ENCODE assay signal across 9 cellular contexts in the genomic region with DNA sequence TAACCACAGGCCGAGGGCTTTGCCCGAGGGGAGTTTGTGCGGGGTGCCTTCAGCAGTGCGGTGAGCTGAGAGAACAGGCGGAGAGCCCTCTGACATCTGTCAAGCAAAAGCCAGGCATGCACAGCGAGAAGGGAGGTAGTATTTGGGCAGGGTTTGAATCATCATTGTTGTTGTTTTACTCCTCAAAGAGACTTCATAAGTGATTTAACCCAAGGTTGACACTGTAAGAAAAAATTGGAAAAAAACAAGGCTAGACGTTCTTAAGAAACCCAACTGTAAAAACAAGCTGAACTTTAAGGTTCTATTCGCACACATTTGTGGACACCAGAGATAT. TPM values are rescaled to one million over a fixed set of nuclear protein-coding genes. Genes with fewer than 3 reads are reported as not detected.
DNase-seq lines count a peak whose midpoint lies in the region; ATAC-seq and TF ChIP-seq lines count a peak whose summit lies in the region.
"Had no signal": no experiment of that assay in that cellular context is flagged by ENCODE, and none has a peak within 500 bp of the region (broad histone marks: within the 10 kb centered on the region; RNA-seq: fewer than 3 reads in every experiment).

No MANE protein-coding gene starts in this region.

- CTCF ChIA-PET in activated B cell treated with CpG ODN at 0.5 μM for 24 hours (lab: Charles Lee) = no interaction called here

- H3K9me3 Mint-ChIP-seq in activated CD4-positive, alpha-beta T cell treated with anti-CD3 and anti-CD28 coated beads, Interleukin-2, amount 10 ng/mL, durations not matched to agents 24 days and 14 days = no peaks in the 10 kb centered on the region
- no peaks in the 10 kb centered on the region for H3K9me3 Mint-ChIP-seq in activated B cell treated with CpG ODN at 0.5 μM for 24 hours

- no peaks in the 10 kb centered on the region for H3K9me3 ChIP-seq in testis

- no peak for TF ChIP-seq CTCF in activated B cell treated with CpG ODN at 0.5 μM for 24 hours (IDR thresholded peaks at IDR 0.05)
- no peak for TF ChIP-seq CTCF in testis (IDR thresholded peaks at IDR 0.05)

- H3K27me3 Mint-ChIP-seq in activated CD4-positive, alpha-beta T cell treated with anti-CD3 and anti-CD28 coated beads, Interleukin-2, amount 10 ng/mL, durations not matched to agents 24 days and 14 days = peaks cover 41% of the 10 kb centered on the region
- H3K27me3 Mint-ChIP-seq in activated B cell treated with CpG ODN at 0.5 μM for 24 hours = peaks cover 9% of the 10 kb centered on the region

- no peaks in the 10 kb centered on the region for H3K36me3 Mint-ChIP-seq in activated CD4-positive, alpha-beta T cell treated with anti-CD3 and anti-CD28 coated beads, Interleukin-2, amount 10 ng/mL, durations not matched to agents 24 days and 14 days (ENCODE audit: low read depth)
- H3K36me3 Mint-ChIP-seq in activated B cell treated with CpG ODN at 0.5 μM for 24 hours (ENCODE audit: low read depth) = no peaks in the 10 kb centered on the region

- peak overlapping the region; percentile 68 to 74 for H3K4me3 ChIP-seq in testis

- H3K27ac ChIP-seq in testis = no peak overlapping the region

- intact Hi-C loops in activated CD4-positive, alpha-beta T cell treated with anti-CD3 and anti-CD28 coated beads, Interleukin-2, amount 10 ng/mL, durations not matched to agents 24 days and 14 days (cut with micrococcal nuclease) = loop anchor here (10.0 kb wide), 1 partner anchor 179 kb away; no protein-coding TSS in a partner anchor
- intact Hi-C loops in activated B cell treated with CpG ODN at 0.5 μM for 24 hours (cut with micrococcal nuclease) (loop anchor here (1.0 to 2.0 kb wide), 4 partner anchors 307 to 783 kb away; a partner anchor contains a TSS), testis (cut with DNase I; ENCODE audit: low total_unique reads) (no loop called here)

- H3K27me3 ChIP-seq in testis = no peaks in the 10 kb centered on the region

- no peak for TF ChIP-seq POLR2A in testis (IDR thresholded peaks at IDR 0.05)

- peaks cover 4% of the 10 kb centered on the region for H3K4me1 ChIP-seq in testis

- POLR2A ChIA-PET in activated B cell treated with CpG ODN at 0.5 μM for 24 hours (lab: Charles Lee) = no interaction called here

- H3K27ac Mint-ChIP-seq in activated CD4-positive, alpha-beta T cell treated with anti-CD3 and anti-CD28 coated beads, Interleukin-2, amount 10 ng/mL, durations not matched to agents 24 days and 14 days = no peak overlapping the region
- H3K27ac Mint-ChIP-seq in activated B cell treated with CpG ODN at 0.5 μM for 24 hours = no peak overlapping the region

- H3K4me1 Mint-ChIP-seq in activated CD4-positive, alpha-beta T cell treated with anti-CD3 and anti-CD28 coated beads, Interleukin-2, amount 10 ng/mL, durations not matched to agents 24 days and 14 days = peaks cover 9% of the 10 kb centered on the region
- peaks cover 14% of the 10 kb centered on the region for H3K4me1 Mint-ChIP-seq in activated B cell treated with CpG ODN at 0.5 μM for 24 hours

- DNase-seq in activated CD4-positive, alpha-beta T cell treated with anti-CD3 and anti-CD28 coated beads, Interleukin-2, amount 10 ng/mL, durations not matched to agents 24 days and 14 days = no peak
- no peak for DNase-seq in activated CD4-positive, alpha-beta T cell treated with anti-CD3 and anti-CD28 coated beads, Interleukin-2, amount 50 U/mL, for 1 hour
- DNase-seq in activated B cell treated with CpG ODN at 0.5 μM for 24 hours = no peak
- DNase-seq in islet precursor cell = peak; percentile 51
- no peak for DNase-seq in testis
- no peak for DNase-seq in iPS-NIHi7 (ENCODE audit: extremely low spot score)
- DNase-seq: NCI-H226 had no signal

- 20 to 49% methylated on average over 8 of the region's 8 CpGs for WGBS in testis, 2 donors

- ATAC-seq in activated B cell treated with CpG ODN at 0.5 μM for 24 hours (ENCODE audit: low read depth) = no peak
- no peak for ATAC-seq in HG03097 (IDR thresholded peaks at IDR 0.05; ENCODE audit: low FRiP score, unreplicated experiment)
- no peak for ATAC-seq in GM21723 (IDR thresholded peaks at IDR 0.05; ENCODE audit: unreplicated experiment)

- H3K36me3 ChIP-seq in testis (ENCODE audit: low read depth, missing control alignments) = no peaks in the 10 kb centered on the region

- H3K4me3 Mint-ChIP-seq in activated CD4-positive, alpha-beta T cell treated with anti-CD3 and anti-CD28 coated beads, Interleukin-2, amount 10 ng/mL, durations not matched to agents 24 days and 14 days = peak overlapping the region; percentile 90
- H3K4me3 Mint-ChIP-seq in activated B cell treated with CpG ODN at 0.5 μM for 24 hours = peak overlapping the region; percentile 89

RNA-seq across cellular contexts. Expression of a gene that starts 1.3 kb away (rescaled TPM):
- 1.5 and 1.7 TPM in 2 replicates for total RNA-seq in activated CD4-positive, alpha-beta T cell treated with anti-CD3 and anti-CD28 coated beads, Interleukin-2, amount 10 ng/mL, durations not matched to agents 24 days and 14 days
- total RNA-seq in activated B cell treated with CpG ODN at 0.5 μM for 24 hours (0.71 and 0.88 TPM in 2 replicates), testis (1 to 10 TPM; 4.4 TPM)
- polyA plus RNA-seq in testis (ENCODE audit: insufficient read depth, low read depth, low replicate concordance) = 2.9 TPM

RNA-seq across cellular contexts. Expression of a gene that starts 59.0 kb away (rescaled TPM):
- total RNA-seq in activated CD4-positive, alpha-beta T cell treated with anti-CD3 and anti-CD28 coated beads, Interleukin-2, amount 10 ng/mL, durations not matched to agents 24 days and 14 days = 65.7 and 74.8 TPM in 2 replicates
- 20.2 and 30.3 TPM in 2 replicates for total RNA-seq in activated B cell treated with CpG ODN at 0.5 μM for 24 hours
- 100 to 1,000 TPM in 1 of 2 donors, 10 to 100 TPM in 1; 72.5 to 106 TPM for total RNA-seq in testis
- polyA plus RNA-seq in testis (ENCODE audit: insufficient read depth, low read depth, low replicate concordance) = 85.5 TPM

RNA-seq across cellular contexts. Expression of a gene that starts 59.2 kb away (rescaled TPM):
- 43.3 and 51.0 TPM in 2 replicates for total RNA-seq in activated CD4-positive, alpha-beta T cell treated with anti-CD3 and anti-CD28 coated beads, Interleukin-2, amount 10 ng/mL, durations not matched to agents 24 days and 14 days
- 16.6 and 21.7 TPM in 2 replicates for total RNA-seq in activated B cell treated with CpG ODN at 0.5 μM for 24 hours
- 10 to 100 TPM; 32.0 to 34.0 TPM for total RNA-seq in testis
- 18.0 TPM for polyA plus RNA-seq in testis (ENCODE audit: insufficient read depth, low read depth, low replicate concordance)
